8 cellular contexts compared by ENCODE assay signal in the genomic region with DNA sequence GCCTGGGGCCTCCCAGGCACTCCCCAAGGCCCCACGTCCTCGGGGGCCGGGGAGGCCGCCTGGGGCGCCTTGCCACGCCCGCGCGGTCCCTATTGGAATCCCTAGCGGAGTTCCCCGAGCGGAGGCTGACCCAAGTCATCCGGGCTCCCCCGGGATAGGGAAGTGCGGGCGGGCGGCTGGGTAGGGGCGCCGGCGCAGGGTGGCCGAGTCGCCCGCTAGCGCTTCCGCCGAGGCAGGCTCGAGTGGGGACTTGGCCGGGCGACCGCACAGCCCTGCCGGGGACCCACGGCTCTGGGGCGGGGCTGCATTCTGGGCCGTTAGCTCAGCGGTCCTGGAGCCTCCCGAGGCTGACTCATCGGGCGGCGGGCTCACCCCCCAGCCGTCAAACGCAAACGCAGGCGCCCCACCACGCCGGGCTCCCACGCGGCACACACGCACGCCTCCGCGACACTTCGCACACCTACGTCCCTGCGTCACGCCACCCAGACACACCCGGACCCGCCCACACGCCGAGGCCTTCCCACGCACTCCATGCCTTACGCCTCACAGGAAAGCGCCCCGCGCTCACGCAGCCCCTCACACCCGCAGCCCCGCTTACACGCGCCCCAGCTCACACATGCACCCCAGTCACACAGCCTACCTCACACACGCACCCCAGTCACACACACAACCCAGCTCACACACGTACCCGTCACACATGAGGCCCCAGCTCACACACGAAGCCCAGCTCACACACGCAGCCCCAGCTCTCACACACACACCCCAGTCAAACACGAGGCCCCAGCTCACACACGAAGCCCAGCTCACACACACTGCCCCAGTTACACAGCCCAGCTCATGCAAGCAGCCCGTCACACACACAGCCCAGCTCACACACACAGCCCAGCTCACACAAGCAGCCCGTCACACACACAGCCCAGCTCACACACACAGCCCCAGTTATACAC. TPM values are rescaled to one million over a fixed set of nuclear protein-coding genes. Genes with fewer than 3 reads are reported as not detected.
DNase-seq lines count a peak whose midpoint lies in the region; ATAC-seq and TF ChIP-seq lines count a peak whose summit lies in the region.

No MANE protein-coding gene starts in this region.

- no peaks in the 10 kb centered on the region for H3K9me3 Mint-ChIP-seq in neural progenitor cell

- H3K4me1 Mint-ChIP-seq in neural progenitor cell: peaks cover 60% of the 10 kb centered on the region

- peaks cover 29% of the 10 kb centered on the region for H3F3A ChIP-seq in neural progenitor cell (ENCODE audit: low read depth)

- H3K27ac Mint-ChIP-seq in neural progenitor cell: peak overlapping the region; percentile 1

- H4K20me1 ChIP-seq in neural progenitor cell (ENCODE audit: low read depth): peaks cover 9% of the 10 kb centered on the region

- DNase-seq in GM10248 (ENCODE audit: extremely low spot score): peak; percentile 54
- peak; percentile 80 for DNase-seq in RKO (ENCODE audit: low spot score)
- DNase-seq in activated gamma-delta T cell (lab: John Stamatoyannopoulos, UW): peak; percentile 90
- peak; percentile 24 for DNase-seq in foreskin melanocyte
- DNase-seq in neural progenitor cell (ENCODE audit: low spot score): peak; percentile 54
- peak; percentile 71 for DNase-seq in stromal cell of bone marrow (ENCODE audit: low read depth)

- H3K9ac ChIP-seq in neural progenitor cell: no peak overlapping the region

- peak overlapping the region; percentile 87 for H3K4me2 ChIP-seq in neural progenitor cell

- no peaks in the 10 kb centered on the region for H3K36me3 ChIP-seq in neural progenitor cell

- H3K4me3 Mint-ChIP-seq in neural progenitor cell: peak overlapping the region; percentile 82

- peaks cover 68% of the 10 kb centered on the region for H3K27me3 ChIP-seq in neural progenitor cell

- H3K36me3 Mint-ChIP-seq in neural progenitor cell: no peaks in the 10 kb centered on the region

- H3K79me2 ChIP-seq in neural progenitor cell (ENCODE audit: low read depth): no peaks in the 10 kb centered on the region

- no peaks in the 10 kb centered on the region for H3K9me3 ChIP-seq in neural progenitor cell (ENCODE audit: low read depth)

- peaks cover 55% of the 10 kb centered on the region for H3K4me1 ChIP-seq in neural progenitor cell

- ATAC-seq in HG02938 (IDR thresholded peaks at IDR 0.05; ENCODE audit: unreplicated experiment) (no peak), HG03280 (IDR thresholded peaks at IDR 0.05; ENCODE audit: unreplicated experiment) (no peak)

- H3K27me3 Mint-ChIP-seq in neural progenitor cell (ENCODE audit: insufficient read depth, low read depth): peaks cover 20% of the 10 kb centered on the region

- H3K4me3 ChIP-seq in neural progenitor cell: peak overlapping the region; percentile 58

- TF ChIP-seq CTCF in GM10248 (IDR thresholded peaks at IDR 0.05; ENCODE audit: control extremely low read depth, extremely low read depth, low read depth, missing control alignments) (no peak), neural progenitor cell (IDR thresholded peaks at IDR 0.05) (no peak)

- H2AFZ ChIP-seq in neural progenitor cell (replicated peaks): peak overlapping the region; percentile 58

- CTCF ChIA-PET in GM10248 (lab: Yijun Ruan, JAX): interaction anchor here (0.6 to 6.0 kb wide), 7 partner anchors 8 to 349 kb away, joined by 3 to 68 read pairs (median 3); no protein-coding TSS in a partner anchor

- POLR2A ChIA-PET in GM10248 (lab: Yijun Ruan, JAX): interaction anchor here (0.6 kb wide), 1 partner anchor 673 kb away, joined by 4 read pairs; no protein-coding TSS in a partner anchor

- no peak overlapping the region for H3K27ac ChIP-seq in neural progenitor cell

RNA-seq across cellular contexts. Expression of a gene that starts 1.1 kb away (rescaled TPM):
- total RNA-seq in neural progenitor cell (ENCODE audit: low replicate concordance): 35.7 and 100 TPM in 2 replicates

RNA-seq across cellular contexts. Expression of a gene that starts 36.3 kb away (rescaled TPM):
- 97.8 and 112 TPM in 2 replicates for total RNA-seq in neural progenitor cell (ENCODE audit: low replicate concordance)

RNA-seq across cellular contexts. Expression of a gene that starts 42.8 kb away (rescaled TPM):
- total RNA-seq in neural progenitor cell (ENCODE audit: low replicate concordance): 40.1 and 47.5 TPM in 2 replicates

Comparison
In these comparisons a context has a peak if more than half of its experiments do, and no peak if none do; other contexts are left out.
1. DNase-seq: peak in every context shown above with its lines; median percentile 90 in activated gamma-delta T cell; 80 in RKO; 71 in stromal cell of bone marrow; 54 in GM10248; 54 in neural progenitor cell; 24 in foreskin melanocyte.